ENCODE assay signal across 8 cellular contexts in the genomic region with DNA sequence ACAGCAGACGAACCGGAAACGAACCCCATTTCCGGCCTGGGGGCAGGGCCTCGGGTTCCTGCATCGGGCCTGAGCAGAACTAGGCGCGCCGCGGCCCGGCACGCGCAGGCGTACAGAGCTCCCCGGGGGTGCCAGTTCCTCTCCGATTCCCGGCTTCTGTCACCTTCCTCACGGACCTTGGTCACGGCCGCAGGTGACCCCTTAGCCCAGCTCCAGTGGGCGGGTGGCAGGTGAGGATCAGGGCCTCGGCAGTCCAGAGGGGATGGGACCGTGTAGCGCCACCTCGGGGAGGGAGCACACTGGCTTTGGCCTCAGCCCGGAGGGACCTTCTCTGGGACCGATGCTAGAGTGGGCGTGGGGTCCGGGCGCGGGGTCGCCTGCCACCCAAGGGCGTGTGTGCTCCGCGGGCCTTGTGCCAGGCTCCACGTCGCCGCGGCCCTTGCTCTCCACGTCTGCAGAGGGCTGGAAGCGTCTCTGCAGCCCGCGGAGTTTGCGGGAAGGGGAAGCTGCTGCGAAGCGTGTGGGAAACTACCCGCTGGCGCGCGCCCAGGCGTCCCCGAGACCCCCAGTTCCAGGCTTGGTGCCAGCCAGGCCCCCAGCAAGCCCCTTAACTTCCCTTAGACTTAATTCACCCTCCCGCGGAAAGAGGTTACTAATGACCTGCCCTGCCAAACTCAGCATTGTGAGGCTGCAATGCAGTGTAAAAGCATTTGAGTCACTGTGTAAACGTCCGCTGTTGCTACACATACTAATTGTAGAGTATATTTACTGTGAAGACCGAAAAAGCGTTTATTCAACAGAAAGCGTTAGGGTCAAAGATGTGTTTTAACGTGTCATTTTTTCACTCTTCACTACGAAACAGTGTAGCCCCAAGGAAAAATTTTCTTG. TPM values are rescaled to one million over a fixed set of nuclear protein-coding genes. Genes with fewer than 3 reads are reported as not detected.
DNase-seq lines count a peak whose midpoint lies in the region; ATAC-seq and TF ChIP-seq lines count a peak whose summit lies in the region.

Gene TRAPPC12, plus strand, starts transcription at position 48 of the 888 bp plus-strand sequence. CDS start 7,930 bp downstream, outside the sequence.

- H3K27me3 ChIP-seq in CD8-positive, alpha-beta memory T cell (ENCODE audit: insufficient read depth, low read length, poor library complexity, severe bottlenecking): no peaks in the 10 kb centered on the region
- no peaks in the 10 kb centered on the region for H3K27me3 ChIP-seq in endodermal cell (ENCODE audit: control insufficient read depth, insufficient read depth, low read length, poor library complexity, severe bottlenecking)

- peaks cover 35% of the 10 kb centered on the region for H3K4me1 ChIP-seq in CD8-positive, alpha-beta memory T cell (ENCODE audit: insufficient read depth, low read length)
- peaks cover 4% of the 10 kb centered on the region for H3K4me1 ChIP-seq in endodermal cell (ENCODE audit: control insufficient read depth, insufficient read depth, low read length)
- H3K4me1 ChIP-seq in mesodermal cell (ENCODE audit: control insufficient read depth, insufficient read depth, low read length, poor library complexity, severe bottlenecking): peaks cover 8% of the 10 kb centered on the region

- peak within 1 kb of the TSS; percentile 94 to 99 (median 98) for H3K27ac Mint-ChIP-seq in CD8-positive, alpha-beta memory T cell
- peak within 1 kb of the TSS; percentile 99 for H3K27ac Mint-ChIP-seq in activated CD8-positive, alpha-beta memory T cell treated with anti-CD3 and anti-CD28 coated beads, Interleukin-2, amount 10 ng/mL, durations not matched to agents 7 days and 5 days
- H3K27ac Mint-ChIP-seq in endodermal cell: peak within 1 kb of the TSS; percentile 90

- ATAC-seq in GM19395 (IDR thresholded peaks at IDR 0.05; ENCODE audit: unreplicated experiment): peak; percentile 73
- ATAC-seq in HG03565 (IDR thresholded peaks at IDR 0.05; ENCODE audit: unreplicated experiment): peak; percentile 67
- ATAC-seq in activated CD8-positive, alpha-beta memory T cell treated with anti-CD3 and anti-CD28 coated beads, Interleukin-2, amount 10 ng/mL, durations not matched to agents 7 days and 5 days: peak; percentile 77

- CTCF ChIA-PET in CD8-positive, alpha-beta memory T cell (lab: Charles Lee): interaction anchor here (0.7 to 2.2 kb wide), 6 partner anchors 10 to 193 kb away, joined by 3 to 8 read pairs (median 4); partner anchors contain the start of gene RNASEH1
- CTCF ChIA-PET in activated CD8-positive, alpha-beta memory T cell treated with anti-CD3 and anti-CD28 coated beads, Interleukin-2, amount 10 ng/mL, durations not matched to agents 7 days and 5 days (lab: Charles Lee): interaction anchor here (1.0 to 2.5 kb wide), 6 partner anchors 14 to 272 kb away, joined by 3 to 7 read pairs (median 4); no protein-coding TSS in a partner anchor

- peaks cover 46 to 79% (median 69%) of the 10 kb centered on the region in 3 donors for H3K4me1 Mint-ChIP-seq in CD8-positive, alpha-beta memory T cell
- H3K4me1 Mint-ChIP-seq in activated CD8-positive, alpha-beta memory T cell treated with anti-CD3 and anti-CD28 coated beads, Interleukin-2, amount 10 ng/mL, durations not matched to agents 7 days and 5 days: peaks cover 57% of the 10 kb centered on the region
- H3K4me1 Mint-ChIP-seq in endodermal cell: peaks cover 14% of the 10 kb centered on the region

- H3K36me3 Mint-ChIP-seq in CD8-positive, alpha-beta memory T cell: peaks cover 4 to 37% (median 4%) of the 10 kb centered on the region in 3 donors
- peaks cover 15% of the 10 kb centered on the region for H3K36me3 Mint-ChIP-seq in activated CD8-positive, alpha-beta memory T cell treated with anti-CD3 and anti-CD28 coated beads, Interleukin-2, amount 10 ng/mL, durations not matched to agents 7 days and 5 days
- H3K36me3 Mint-ChIP-seq in endodermal cell (ENCODE audit: low read depth): peaks cover 23% of the 10 kb centered on the region

- 1 to 5% methylated on average over 30 to 61 of the region's 61 CpGs for WGBS in endodermal cell (ENCODE audit: insufficient coverage in 1 of 2, insufficient read length in 1 of 2), 2 experiments
- 2% methylated on average over 51 to 56 of the region's 61 CpGs for WGBS in mesodermal cell (ENCODE audit: insufficient coverage in 2 of 2), 2 experiments

- peak within 1 kb of the TSS; percentile 90 for H3K27ac ChIP-seq in CD8-positive, alpha-beta memory T cell (ENCODE audit: low read depth, low read length)
- H3K27ac ChIP-seq in endodermal cell (ENCODE audit: low read depth, low read length): no peak within 1 kb of the TSS
- peak within 1 kb of the TSS; percentile 65 for H3K27ac ChIP-seq in mesodermal cell (ENCODE audit: low read depth, low read length, severe bottlenecking)

- H3K27me3 Mint-ChIP-seq in CD8-positive, alpha-beta memory T cell: peaks cover 0 to 1% of the 10 kb centered on the region in 2 donors
- H3K27me3 Mint-ChIP-seq in activated CD8-positive, alpha-beta memory T cell treated with anti-CD3 and anti-CD28 coated beads, Interleukin-2, amount 10 ng/mL, durations not matched to agents 7 days and 5 days: no peaks in the 10 kb centered on the region
- H3K27me3 Mint-ChIP-seq in endodermal cell (ENCODE audit: insufficient read depth): no peaks in the 10 kb centered on the region

- peak; percentile 65 for TF ChIP-seq CTCF in endodermal cell (conservative IDR thresholded peaks at IDR 0.05)

- peak within 1 kb of the TSS; percentile 98 for H3K4me3 ChIP-seq in CD8-positive, alpha-beta memory T cell (ENCODE audit: low read length)
- H3K4me3 ChIP-seq in endodermal cell (ENCODE audit: low read length) (peak within 1 kb of the TSS; percentile 95), mesodermal cell (ENCODE audit: extremely low read depth, insufficient read depth, low read length, poor library complexity, severe bottlenecking) (peak within 1 kb of the TSS; percentile 87)

- H3K9me3 ChIP-seq in CD8-positive, alpha-beta memory T cell (ENCODE audit: low read length): no peaks in the 10 kb centered on the region
- H3K9me3 ChIP-seq in endodermal cell (ENCODE audit: control insufficient read depth, low read length) (no peaks in the 10 kb centered on the region), mesodermal cell (ENCODE audit: control insufficient read depth, low read length) (no peaks in the 10 kb centered on the region)

- peak within 1 kb of the TSS; percentile 78 for H3K9ac ChIP-seq in endodermal cell (ENCODE audit: extremely low read depth, low read length, poor library complexity, severe bottlenecking)

- POLR2A ChIA-PET in CD8-positive, alpha-beta memory T cell (lab: Charles Lee): interaction anchor here (1.6 kb wide), 1 partner anchor 178 kb away, joined by 8 read pairs; the partner anchor contains the start of gene RNASEH1

- peaks cover 0 to 4% (median 0%) of the 10 kb centered on the region in 5 donors for H3K9me3 Mint-ChIP-seq in CD8-positive, alpha-beta memory T cell
- no peaks in the 10 kb centered on the region for H3K9me3 Mint-ChIP-seq in activated CD8-positive, alpha-beta memory T cell treated with anti-CD3 and anti-CD28 coated beads, Interleukin-2, amount 10 ng/mL, durations not matched to agents 7 days and 5 days (ENCODE audit: low read depth)
- peaks cover 16% of the 10 kb centered on the region for H3K9me3 Mint-ChIP-seq in endodermal cell

- DNase-seq in CD8-positive, alpha-beta memory T cell: peak; percentile 87 to 94 (median 91)
- DNase-seq in NOMO-1 treated with dmso at 0.1 percent for 144 hours (lab: John Stamatoyannopoulos, UW; ENCODE audit: unreplicated experiment): peak; percentile 84
- DNase-seq in activated CD8-positive, alpha-beta memory T cell treated with anti-CD3 and anti-CD28 coated beads, Interleukin-2, amount 10 ng/mL, durations not matched to agents 7 days and 5 days: peak; percentile 96
- DNase-seq in endodermal cell: peak; percentile 98
- peak; percentile 92 to 93 for DNase-seq in stimulated activated CD8-positive, alpha-beta memory T cell treated with anti-CD3 and anti-CD28 coated beads, Interleukin-15, amount 100 ng/mL, for 48 hours (ENCODE audit: low read depth in 2 of 2)

- no peaks in the 10 kb centered on the region for H3K36me3 ChIP-seq in CD8-positive, alpha-beta memory T cell (ENCODE audit: insufficient read depth, low read length)
- H3K36me3 ChIP-seq in endodermal cell (ENCODE audit: control insufficient read depth, insufficient read depth, low read length) (peaks cover 24% of the 10 kb centered on the region), mesodermal cell (ENCODE audit: control insufficient read depth, insufficient read depth, low read length) (peaks cover 19% of the 10 kb centered on the region)

- peak within 1 kb of the TSS; percentile 94 to 97 (median 97) for H3K4me3 Mint-ChIP-seq in CD8-positive, alpha-beta memory T cell
- peak within 1 kb of the TSS; percentile 100 for H3K4me3 Mint-ChIP-seq in activated CD8-positive, alpha-beta memory T cell treated with anti-CD3 and anti-CD28 coated beads, Interleukin-2, amount 10 ng/mL, durations not matched to agents 7 days and 5 days
- H3K4me3 Mint-ChIP-seq in endodermal cell: peak within 1 kb of the TSS; percentile 95

RNA-seq across cellular contexts. Expression of gene TRAPPC12, which starts in this region (rescaled TPM):
- total RNA-seq in CD8-positive, alpha-beta memory T cell: 10 to 100 TPM; 74.1 to 76.5 TPM
- 37.1 TPM for polyA plus RNA-seq in CD8-positive, alpha-beta memory T cell
- 10 to 100 TPM; 75.8 to 97.5 TPM for total RNA-seq in activated CD8-positive, alpha-beta memory T cell treated with anti-CD3 and anti-CD28 coated beads, Interleukin-2, amount 10 ng/mL, durations not matched to agents 7 days and 5 days
- total RNA-seq in endodermal cell: 100 to 1,000 TPM in 1 of 2 donors, 10 to 100 TPM in 1; 98.2 to 103 TPM
- 61.9 TPM for polyA plus RNA-seq in endodermal cell (2013, experiment 1 of 2)
- 59.2 TPM for polyA plus RNA-seq in endodermal cell (2013, experiment 2 of 2)
- 45.2 TPM for polyA plus RNA-seq in mesodermal cell (2013, experiment 1 of 2)
- 38.4 TPM for polyA plus RNA-seq in mesodermal cell (2013, experiment 2 of 2)
